8 cellular contexts compared by ENCODE assay signal in the genomic region with DNA sequence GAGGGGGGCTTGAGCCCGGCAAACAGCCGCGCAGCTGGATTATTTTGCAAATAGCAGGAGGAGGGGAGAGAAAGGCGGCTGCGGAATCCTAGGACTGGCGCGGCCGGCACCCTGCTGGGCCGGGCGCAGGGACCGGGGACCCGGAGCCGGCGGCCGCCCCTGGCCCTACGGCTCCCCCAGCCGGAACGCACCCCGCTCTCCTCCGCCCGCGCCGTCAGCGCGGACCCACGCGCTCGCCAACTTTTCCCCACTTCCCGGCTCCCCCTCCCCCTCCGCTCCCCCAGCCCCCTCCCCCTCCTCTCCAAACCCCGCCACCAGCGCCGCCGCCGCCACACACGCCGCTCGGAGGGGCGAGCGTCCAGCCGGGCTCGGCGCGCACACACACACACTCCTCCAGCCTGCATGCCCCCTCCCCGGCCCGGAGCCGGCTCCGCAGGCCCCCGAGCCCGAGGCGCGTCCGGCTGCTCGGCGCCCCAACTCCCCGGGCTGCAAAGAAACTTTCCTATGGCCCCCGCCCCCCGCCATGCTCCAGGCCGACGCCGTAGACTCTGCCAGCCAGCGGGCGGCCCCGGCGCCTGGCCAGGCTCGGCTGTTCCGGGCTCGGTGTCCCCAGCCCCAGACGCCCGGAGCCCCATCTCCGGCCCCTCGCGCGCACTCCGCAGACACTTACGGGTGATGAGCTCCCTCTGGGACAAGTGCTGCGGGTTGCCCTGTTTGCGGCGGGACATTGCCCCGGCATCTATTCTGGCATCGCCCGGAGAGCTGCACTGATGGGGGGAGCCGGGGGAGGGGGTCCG. TPM values are rescaled to one million over a fixed set of nuclear protein-coding genes. Genes with fewer than 3 reads are reported as not detected.
DNase-seq lines count a peak whose midpoint lies in the region; ATAC-seq and TF ChIP-seq lines count a peak whose summit lies in the region.

No MANE protein-coding gene starts in this region.

- H3K36me3 ChIP-seq in heart left ventricle (no peaks in the 10 kb centered on the region), iPS DF 6.9 (ENCODE audit: control insufficient read depth, insufficient read depth, low read length) (no peaks in the 10 kb centered on the region), MG63 (no peaks in the 10 kb centered on the region), PC-9 (ENCODE audit: low read depth) (no peaks in the 10 kb centered on the region)

- H3F3A ChIP-seq in PC-9 (ENCODE audit: insufficient read depth, low read depth), result no peaks in the 10 kb centered on the region

- peak overlapping the region; percentile 11 to 61 (median 44) for H3K4me3 ChIP-seq in heart left ventricle
- H3K4me3 ChIP-seq in iPS DF 6.9 (ENCODE audit: low read length), result peak overlapping the region; percentile 52
- no peak overlapping the region for H3K4me3 ChIP-seq in MG63
- no peak overlapping the region for H3K4me3 ChIP-seq in PC-9

- CTCF ChIA-PET in WTC11 (lab: Charles Lee), result interaction anchor here (0.6 to 3.1 kb wide), 5 partner anchors 40 to 146 kb away, joined by 3 to 17 read pairs (median 3); no protein-coding TSS in a partner anchor
- CTCF ChIA-PET in PC-9 (lab: Charles Lee), result no interaction called here

- H4K20me1 ChIP-seq in PC-9 (ENCODE audit: insufficient read depth), result no peaks in the 10 kb centered on the region

- H3K4me3 Mint-ChIP-seq in WTC11, result peak overlapping the region; percentile 93
- H3K4me3 Mint-ChIP-seq in stimulated activated naive CD8-positive, alpha-beta T cell treated with anti-CD3 and anti-CD28 coated beads, Interleukin-15, Interleukin-2, amounts not matched to agents 100 ng/mL and 50 ng/mL, for 24 hours, result peak overlapping the region; percentile 95

- H3K9me2 ChIP-seq in PC-9 (ENCODE audit: insufficient read depth), result no peaks in the 10 kb centered on the region

- H3K27me3 Mint-ChIP-seq in WTC11 (ENCODE audit: low read depth), result no peaks in the 10 kb centered on the region
- peaks cover 13% of the 10 kb centered on the region for H3K27me3 Mint-ChIP-seq in stimulated activated naive CD8-positive, alpha-beta T cell treated with anti-CD3 and anti-CD28 coated beads, Interleukin-15, Interleukin-2, amounts not matched to agents 100 ng/mL and 50 ng/mL, for 24 hours

- H3K27ac ChIP-seq in heart left ventricle, result peak overlapping the region in 1 of 12 donors; percentile 63
- H3K27ac ChIP-seq in iPS DF 6.9 (ENCODE audit: low read length), result no peak overlapping the region
- H3K27ac ChIP-seq in PC-9, result no peak overlapping the region

- no peak for TF ChIP-seq CTCF in heart left ventricle (IDR thresholded peaks at IDR 0.05)
- no peak for TF ChIP-seq CTCF in WTC11 (IDR thresholded peaks at IDR 0.05)
- no peak for TF ChIP-seq CTCF in PC-9 (conservative IDR thresholded peaks at IDR 0.05)

- H3K4me1 ChIP-seq in heart left ventricle, result peaks cover 6 to 59% (median 27%) of the 10 kb centered on the region in 12 donors
- H3K4me1 ChIP-seq in iPS DF 6.9 (ENCODE audit: control insufficient read depth, insufficient read depth, low read length), result peaks cover 4% of the 10 kb centered on the region; the same call in 1 of the 2 replicates
- H3K4me1 ChIP-seq in PC-9 (replicated peaks; ENCODE audit: insufficient read depth), result no peaks in the 10 kb centered on the region

- H3K4me1 Mint-ChIP-seq in WTC11, result peaks cover 41% of the 10 kb centered on the region
- peaks cover 57% of the 10 kb centered on the region for H3K4me1 Mint-ChIP-seq in stimulated activated naive CD8-positive, alpha-beta T cell treated with anti-CD3 and anti-CD28 coated beads, Interleukin-15, Interleukin-2, amounts not matched to agents 100 ng/mL and 50 ng/mL, for 24 hours (ENCODE audit: low read depth)

- peak in 1 of 5 donors; percentile 53 for DNase-seq in heart left ventricle
- no peak for DNase-seq in Right ventricle myocardium inferior (ENCODE audit: missing footprints)
- peak; percentile 64 for DNase-seq in WTC11 (ENCODE audit: low spot score)
- DNase-seq in iPS DF 6.9 (ENCODE audit: low read depth, low spot score), result no peak
- DNase-seq in MG63, result no peak
- DNase-seq in PC-9, result no peak

- 1 to 3% (median 1%) methylated on average over 31 to 84 of the region's 84 CpGs for WGBS in heart left ventricle, 4 donors
- WGBS in iPS DF 6.9 (ENCODE audit: insufficient coverage, insufficient read length), result no CpG with 5 or more reads among the region's 84 CpGs

- H2AFZ ChIP-seq in PC-9, result no peak overlapping the region

- ATAC-seq in heart left ventricle (no peak), Right ventricle myocardium inferior (no peak), WTC11 (peak; percentile 0; the same call in 1 of the 2 replicates), GM19452 (IDR thresholded peaks at IDR 0.05; ENCODE audit: unreplicated experiment) (no peak)

- POLR2A ChIA-PET in WTC11 (lab: Charles Lee), result interaction anchor here (0.6 to 1.9 kb wide), 3 partner anchors 24 to 34 kb away, joined by 3 to 9 read pairs (median 3); no protein-coding TSS in a partner anchor
- POLR2A ChIA-PET in PC-9 (lab: Charles Lee; ENCODE audit: unreplicated experiment), result no interaction called here

- H3K4me2 ChIP-seq in PC-9, result no peak overlapping the region

- H3K36me3 Mint-ChIP-seq in WTC11, result no peaks in the 10 kb centered on the region
- peaks cover 31% of the 10 kb centered on the region for H3K36me3 Mint-ChIP-seq in stimulated activated naive CD8-positive, alpha-beta T cell treated with anti-CD3 and anti-CD28 coated beads, Interleukin-15, Interleukin-2, amounts not matched to agents 100 ng/mL and 50 ng/mL, for 24 hours (ENCODE audit: low read depth)

- BruUV-seq in PC-9 (replicated peaks; lab: Mats Ljungman, UMichigan), result no TSS peak

- H3K9me3 Mint-ChIP-seq in WTC11, result no peaks in the 10 kb centered on the region
- no peaks in the 10 kb centered on the region for H3K9me3 Mint-ChIP-seq in stimulated activated naive CD8-positive, alpha-beta T cell treated with anti-CD3 and anti-CD28 coated beads, Interleukin-15, Interleukin-2, amounts not matched to agents 100 ng/mL and 50 ng/mL, for 24 hours

- no peak overlapping the region for H3K27ac Mint-ChIP-seq in WTC11
- peak overlapping the region; percentile 98 for H3K27ac Mint-ChIP-seq in stimulated activated naive CD8-positive, alpha-beta T cell treated with anti-CD3 and anti-CD28 coated beads, Interleukin-15, Interleukin-2, amounts not matched to agents 100 ng/mL and 50 ng/mL, for 24 hours

- no peak for TF ChIP-seq POLR2A in heart left ventricle (IDR thresholded peaks at IDR 0.05)

- H3K27me3 ChIP-seq in heart left ventricle, result peaks cover 32 to 95% (median 87%) of the 10 kb centered on the region in 9 donors
- H3K27me3 ChIP-seq in iPS DF 6.9 (ENCODE audit: control insufficient read depth, insufficient read depth, low read length), result no peaks in the 10 kb centered on the region
- H3K27me3 ChIP-seq in MG63, result peaks cover 23% of the 10 kb centered on the region
- H3K27me3 ChIP-seq in PC-9 (ENCODE audit: insufficient read depth, low read depth), result no peaks in the 10 kb centered on the region

- H3K9me3 ChIP-seq in heart left ventricle, result no peaks in the 10 kb centered on the region
- no peaks in the 10 kb centered on the region for H3K9me3 ChIP-seq in iPS DF 6.9 (ENCODE audit: control insufficient read depth, insufficient read depth, low read length)
- H3K9me3 ChIP-seq in MG63, result no peaks in the 10 kb centered on the region
- no peaks in the 10 kb centered on the region for H3K9me3 ChIP-seq in PC-9 (ENCODE audit: insufficient read depth, low read depth)

- intact Hi-C loops in heart left ventricle (cut with DNase I) (no loop called here), Right ventricle myocardium inferior (cut with DNase I) (no loop called here), PC-9 (cut with micrococcal nuclease; ENCODE audit: unreplicated experiment) (no loop called here)

- no peaks in the 10 kb centered on the region for H3K79me2 ChIP-seq in PC-9 (ENCODE audit: low read depth)

TF ChIP-seq in WTC11, 78 proteins besides CTCF, POLR2A, EP300 and RAD21 (continues in another document):
- TF ChIP-seq, protein P1, sequence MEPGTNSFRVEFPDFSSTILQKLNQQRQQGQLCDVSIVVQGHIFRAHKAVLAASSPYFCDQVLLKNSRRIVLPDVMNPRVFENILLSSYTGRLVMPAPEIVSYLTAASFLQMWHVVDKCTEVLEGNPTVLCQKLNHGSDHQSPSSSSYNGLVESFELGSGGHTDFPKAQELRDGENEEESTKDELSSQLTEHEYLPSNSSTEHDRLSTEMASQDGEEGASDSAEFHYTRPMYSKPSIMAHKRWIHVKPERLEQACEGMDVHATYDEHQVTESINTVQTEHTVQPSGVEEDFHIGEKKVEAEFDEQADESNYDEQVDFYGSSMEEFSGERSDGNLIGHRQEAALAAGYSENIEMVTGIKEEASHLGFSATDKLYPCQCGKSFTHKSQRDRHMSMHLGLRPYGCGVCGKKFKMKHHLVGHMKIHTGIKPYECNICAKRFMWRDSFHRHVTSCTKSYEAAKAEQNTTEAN (CRISPR knock-in tag; IDR thresholded peaks at IDR 0.05), result peak; percentile 68
- TF ChIP-seq, protein P2, sequence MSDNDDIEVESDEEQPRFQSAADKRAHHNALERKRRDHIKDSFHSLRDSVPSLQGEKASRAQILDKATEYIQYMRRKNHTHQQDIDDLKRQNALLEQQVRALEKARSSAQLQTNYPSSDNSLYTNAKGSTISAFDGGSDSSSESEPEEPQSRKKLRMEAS (CRISPR knock-in tag; IDR thresholded peaks at IDR 0.05), result no peak
- TF ChIP-seq, protein P3, sequence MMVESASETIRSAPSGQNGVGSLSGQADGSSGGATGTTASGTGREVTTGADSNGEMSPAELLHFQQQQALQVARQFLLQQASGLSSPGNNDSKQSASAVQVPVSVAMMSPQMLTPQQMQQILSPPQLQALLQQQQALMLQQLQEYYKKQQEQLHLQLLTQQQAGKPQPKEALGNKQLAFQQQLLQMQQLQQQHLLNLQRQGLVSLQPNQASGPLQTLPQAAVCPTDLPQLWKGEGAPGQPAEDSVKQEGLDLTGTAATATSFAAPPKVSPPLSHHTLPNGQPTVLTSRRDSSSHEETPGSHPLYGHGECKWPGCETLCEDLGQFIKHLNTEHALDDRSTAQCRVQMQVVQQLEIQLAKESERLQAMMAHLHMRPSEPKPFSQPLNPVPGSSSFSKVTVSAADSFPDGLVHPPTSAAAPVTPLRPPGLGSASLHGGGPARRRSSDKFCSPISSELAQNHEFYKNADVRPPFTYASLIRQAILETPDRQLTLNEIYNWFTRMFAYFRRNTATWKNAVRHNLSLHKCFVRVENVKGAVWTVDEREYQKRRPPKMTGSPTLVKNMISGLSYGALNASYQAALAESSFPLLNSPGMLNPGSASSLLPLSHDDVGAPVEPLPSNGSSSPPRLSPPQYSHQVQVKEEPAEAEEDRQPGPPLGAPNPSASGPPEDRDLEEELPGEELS (CRISPR knock-in tag; IDR thresholded peaks at IDR 0.05), result 0 out of 2 replicates have a peak, but pooled peaks have one; percentile 14
- TF ChIP-seq KAT7 (CRISPR knock-in tag; IDR thresholded peaks at IDR 0.05; ENCODE audit: borderline replicate concordance) (0 out of 2 replicates have a peak, but pooled peaks have one; percentile 61), ZNF423 (CRISPR knock-in tag; IDR thresholded peaks at IDR 0.05) (no peak; the same call in 1 of the 2 replicates), NFYB (CRISPR knock-in tag; conservative IDR thresholded peaks at IDR 0.05; ENCODE audit: low read depth) (no peak)

RNA-seq across cellular contexts. Expression of a gene that starts 1.3 kb away (rescaled TPM):
- 1 to 10 TPM in 1 of 9 donors, under 1 TPM in 5, not detected in 3; 0.05 to 2.1 (median 0.21) TPM for total RNA-seq in heart left ventricle
- under 1 TPM; 0.04 TPM for polyA plus RNA-seq in heart left ventricle
- 0.14 TPM for total RNA-seq in Right ventricle myocardium inferior
- 6.7 to 9.1 TPM (median 7.2 TPM) in 3 replicates for total RNA-seq in WTC11 (2021)
- total RNA-seq in MG63 (2014; rRNA removed; shearing (Covaris generic); ENCODE audit: low replicate concordance), result not detected in 2 replicates
- not detected in 2 replicates for total RNA-seq in PC-9 (2021)

Comparison
In these comparisons a context has a peak if more than half of its experiments do, and no peak if none do; other contexts are left out.
1. H3K4me3 ChIP-seq: peak in heart left ventricle (12 of 12) and iPS DF 6.9 (single experiment); none in MG63 (single experiment) and PC-9 (single experiment).